ENCODE assay signal across 1 cellular context in genomic region chr15:63048115-63048985, GRCh38.
TF ChIP-seq lines count a peak whose summit lies in the region.

No MANE protein-coding gene starts in this region.

TF ChIP-seq in HepG2, 621 proteins besides CTCF, POLR2A, EP300 and RAD21 (continued from another document and continues in another):
- TF ChIP-seq STAT6 (CRISPR knock-in tag; IDR thresholded peaks at IDR 0.05; ENCODE audit: borderline replicate concordance) (no peak; the same call in 1 of the 2 replicates), ZBTB42 (CRISPR knock-in tag; IDR thresholded peaks at IDR 0.05) (peak; percentile 18; the same call in 1 of the 2 replicates), KMT2A (CRISPR knock-in tag; IDR thresholded peaks at IDR 0.05) (no peak; the same call in 1 of the 2 replicates), ZFP36 (IDR thresholded peaks at IDR 0.05; ENCODE audit: borderline replicate concordance, low read depth, low read length, partially characterized antibody) (no peak), ZNF34 (CRISPR knock-in tag; IDR thresholded peaks at IDR 0.05; ENCODE audit: borderline replicate concordance) (0 out of 2 replicates have a peak, but pooled peaks have one; percentile 43), ERF (CRISPR knock-in tag; IDR thresholded peaks at IDR 0.05) (peak; percentile 87), MATR3 (CRISPR knock-in tag; IDR thresholded peaks at IDR 0.05) (no peak), ZNF496 (CRISPR knock-in tag; IDR thresholded peaks at IDR 0.05; ENCODE audit: insufficient replicate concordance) (no peak), EZH2 (conservative IDR thresholded peaks at IDR 0.05; ENCODE audit: low read depth, low read length) (no peak), CREM (IDR thresholded peaks at IDR 0.05) (no peak), CREM (CRISPR knock-in tag; IDR thresholded peaks at IDR 0.05) (no peak), SMAD1 (CRISPR knock-in tag; IDR thresholded peaks at IDR 0.05; ENCODE audit: borderline replicate concordance, low read depth) (peak; percentile 94), ZUFSP (CRISPR knock-in tag; IDR thresholded peaks at IDR 0.05; ENCODE audit: borderline replicate concordance) (no peak), RFX5 (IDR thresholded peaks at IDR 0.05; ENCODE audit: low read depth, low read length) (no peak), ZNF768 (CRISPR knock-in tag; IDR thresholded peaks at IDR 0.05) (peak; percentile 84; the same call in 1 of the 2 replicates), RELA (CRISPR knock-in tag; IDR thresholded peaks at IDR 0.05) (no peak), ZBTB21 (CRISPR knock-in tag; IDR thresholded peaks at IDR 0.05) (no peak), ZNF879 (CRISPR knock-in tag; IDR thresholded peaks at IDR 0.05) (no peak), ZBTB7A (CRISPR knock-in tag; IDR thresholded peaks at IDR 0.05) (no peak), ZNF44 (CRISPR knock-in tag; IDR thresholded peaks at IDR 0.05) (0 out of 2 replicates have a peak, but pooled peaks have one; percentile 22), HNRNPLL (IDR thresholded peaks at IDR 0.05; ENCODE audit: low read depth, low read length, poor library complexity, severe bottlenecking) (peak; percentile 86), HOXD1 (CRISPR knock-in tag; IDR thresholded peaks at IDR 0.05) (no peak), ZNF280B (CRISPR knock-in tag; IDR thresholded peaks at IDR 0.05; ENCODE audit: borderline replicate concordance) (peak; percentile 78; the same call in 1 of the 2 replicates), IKZF4 (CRISPR knock-in tag; IDR thresholded peaks at IDR 0.05; ENCODE audit: borderline replicate concordance, low read depth, not compliant biosample characterization) (no peak), KLF13 (CRISPR knock-in tag; IDR thresholded peaks at IDR 0.05) (no peak), FOXA1 (IDR thresholded peaks at IDR 0.05) (no peak), FOXA1 (CRISPR knock-in tag; IDR thresholded peaks at IDR 0.05) (no peak), BRCA1 (CRISPR knock-in tag; IDR thresholded peaks at IDR 0.05) (peak; percentile 16; the same call in 1 of the 2 replicates), ZNF691 (CRISPR knock-in tag; IDR thresholded peaks at IDR 0.05; ENCODE audit: borderline replicate concordance, low read depth) (peak; percentile 85), ZFP41 (CRISPR knock-in tag; IDR thresholded peaks at IDR 0.05; ENCODE audit: borderline replicate concordance) (no peak; the same call in 1 of the 2 replicates), PHB2 (IDR thresholded peaks at IDR 0.05; ENCODE audit: partially characterized antibody) (no peak), ZEB1 (IDR thresholded peaks at IDR 0.05; ENCODE audit: insufficient replicate concordance, low read depth) (peak; percentile 94), MIER2 (CRISPR knock-in tag; IDR thresholded peaks at IDR 0.05) (0 out of 2 replicates have a peak, but pooled peaks have one; percentile 17), MLLT10 (CRISPR knock-in tag; IDR thresholded peaks at IDR 0.05) (no peak), ZNF747 (CRISPR knock-in tag; IDR thresholded peaks at IDR 0.05; ENCODE audit: borderline replicate concordance) (peak; percentile 56; the same call in 1 of the 2 replicates), TCF7 (IDR thresholded peaks at IDR 0.05; ENCODE audit: low read depth) (no peak), ZNF770 (CRISPR knock-in tag; IDR thresholded peaks at IDR 0.05) (peak; percentile 71), ZFP36L2 (CRISPR knock-in tag; IDR thresholded peaks at IDR 0.05) (no peak), SIX4 (CRISPR knock-in tag; IDR thresholded peaks at IDR 0.05) (no peak), HNRNPL (IDR thresholded peaks at IDR 0.05; ENCODE audit: low read depth, low read length) (no peak), NFRKB (IDR thresholded peaks at IDR 0.05) (no peak), KDM5A (IDR thresholded peaks at IDR 0.05; ENCODE audit: borderline replicate concordance, low read length) (peak; percentile 30; the same call in 1 of the 2 replicates), NONO (IDR thresholded peaks at IDR 0.05) (no peak), NONO (CRISPR knock-in tag; conservative IDR thresholded peaks at IDR 0.05) (peak; percentile 97), TBL1XR1 (IDR thresholded peaks at IDR 0.05; ENCODE audit: borderline replicate concordance, low read length, partially characterized antibody) (peak; percentile 23), THAP9 (CRISPR knock-in tag; IDR thresholded peaks at IDR 0.05; ENCODE audit: borderline replicate concordance) (no peak), ZC3H13 (CRISPR knock-in tag; IDR thresholded peaks at IDR 0.05) (peak; percentile 94)
- TF ChIP-seq, protein P1, sequence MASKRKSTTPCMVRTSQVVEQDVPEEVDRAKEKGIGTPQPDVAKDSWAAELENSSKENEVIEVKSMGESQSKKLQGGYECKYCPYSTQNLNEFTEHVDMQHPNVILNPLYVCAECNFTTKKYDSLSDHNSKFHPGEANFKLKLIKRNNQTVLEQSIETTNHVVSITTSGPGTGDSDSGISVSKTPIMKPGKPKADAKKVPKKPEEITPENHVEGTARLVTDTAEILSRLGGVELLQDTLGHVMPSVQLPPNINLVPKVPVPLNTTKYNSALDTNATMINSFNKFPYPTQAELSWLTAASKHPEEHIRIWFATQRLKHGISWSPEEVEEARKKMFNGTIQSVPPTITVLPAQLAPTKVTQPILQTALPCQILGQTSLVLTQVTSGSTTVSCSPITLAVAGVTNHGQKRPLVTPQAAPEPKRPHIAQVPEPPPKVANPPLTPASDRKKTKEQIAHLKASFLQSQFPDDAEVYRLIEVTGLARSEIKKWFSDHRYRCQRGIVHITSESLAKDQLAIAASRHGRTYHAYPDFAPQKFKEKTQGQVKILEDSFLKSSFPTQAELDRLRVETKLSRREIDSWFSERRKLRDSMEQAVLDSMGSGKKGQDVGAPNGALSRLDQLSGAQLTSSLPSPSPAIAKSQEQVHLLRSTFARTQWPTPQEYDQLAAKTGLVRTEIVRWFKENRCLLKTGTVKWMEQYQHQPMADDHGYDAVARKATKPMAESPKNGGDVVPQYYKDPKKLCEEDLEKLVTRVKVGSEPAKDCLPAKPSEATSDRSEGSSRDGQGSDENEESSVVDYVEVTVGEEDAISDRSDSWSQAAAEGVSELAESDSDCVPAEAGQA (IDR thresholded peaks at IDR 0.05; ENCODE audit: low read depth): no peak
- TF ChIP-seq, protein P1 (CRISPR knock-in tag; IDR thresholded peaks at IDR 0.05; ENCODE audit: borderline replicate concordance): 0 out of 2 replicates have a peak, but pooled peaks have one; percentile 64
